Comparison of ENCODE assay signal across 8 cellular contexts in genomic region chr10:128125944-128126764, GRCh38. TPM values are rescaled to one million over a fixed set of nuclear protein-coding genes. Genes with fewer than 3 reads are reported as not detected.
A peak's percentile ranks its signal among the peaks of the same experiment; 100 is the strongest.
DNase-seq lines count a peak whose midpoint lies in the region; ATAC-seq and TF ChIP-seq lines count a peak whose summit lies in the region.

Gene MKI67 (minus strand): TSS chr10:128126423. CDS start chr10:128125667, 756 bp downstream.

- H3K9me3 Mint-ChIP-seq in activated T-helper 1 cell treated with anti-CD3 and anti-CD28 coated beads, Interleukin-12 subunit alpha, Interleukin-12 subunit beta, Interleukin-2, Interleukin-4 antibody, amounts not matched to agents 30 ng/mL and 10 ng/mL and 1 ng/mL, durations not matched to agents 14 hours and 24 hours and 36 hours: no peaks in the 10 kb centered on the region
- H3K9me3 Mint-ChIP-seq in natural killer cell treated with Interleukin-12 subunit alpha and Interleukin-12 subunit beta and Interleukin-15 and Interleukin-18, amount 100 ng/mL, for 72 hours: no peaks in the 10 kb centered on the region

- 0 out of 2 replicates have a peak, but pooled peaks cover 4% of the 10 kb centered on the region for H3K4me1 ChIP-seq in GM23248 (ENCODE audit: insufficient read depth)

- peaks cover 2% of the 10 kb centered on the region for H3K27me3 Mint-ChIP-seq in activated T-helper 1 cell treated with anti-CD3 and anti-CD28 coated beads, Interleukin-12 subunit alpha, Interleukin-12 subunit beta, Interleukin-2, Interleukin-4 antibody, amounts not matched to agents 30 ng/mL and 10 ng/mL and 1 ng/mL, durations not matched to agents 14 hours and 24 hours and 36 hours (ENCODE audit: insufficient read depth)
- peaks cover 0 to 8% of the 10 kb centered on the region in 2 donors for H3K27me3 Mint-ChIP-seq in natural killer cell treated with Interleukin-12 subunit alpha and Interleukin-12 subunit beta and Interleukin-15 and Interleukin-18, amount 100 ng/mL, for 72 hours

- intact Hi-C loops in activated T-helper 1 cell treated with anti-CD3 and anti-CD28 coated beads, Interleukin-12 subunit alpha, Interleukin-12 subunit beta, Interleukin-2, Interleukin-4 antibody, amounts not matched to agents 30 ng/mL and 10 ng/mL and 1 ng/mL, durations not matched to agents 14 hours and 24 hours and 36 hours (cut with micrococcal nuclease): loop anchor here (1.0 to 5.0 kb wide), 8 partner anchors 21 to 1341 kb away; partner anchors contain the start of gene MGMT

- H3K36me3 ChIP-seq in GM23248 (ENCODE audit: low read depth): no peaks in the 10 kb centered on the region
- H3K36me3 ChIP-seq in KOPT-K1 (ENCODE audit: insufficient read depth, low read length): peaks cover 39% of the 10 kb centered on the region

- no peaks in the 10 kb centered on the region for H4K20me1 ChIP-seq in GM23248 (ENCODE audit: insufficient read depth)

- H3K9me2 ChIP-seq in GM23248 (ENCODE audit: insufficient read depth): no peaks in the 10 kb centered on the region

- no peaks in the 10 kb centered on the region for H3K27me3 ChIP-seq in GM23248 (replicated peaks; ENCODE audit: insufficient read depth)

- no peak for TF ChIP-seq CTCF in fibroblast of pulmonary artery (IDR thresholded peaks at IDR 0.05; ENCODE audit: low read length, missing control alignments)

- H3K27ac Mint-ChIP-seq in activated T-helper 1 cell treated with anti-CD3 and anti-CD28 coated beads, Interleukin-12 subunit alpha, Interleukin-12 subunit beta, Interleukin-2, Interleukin-4 antibody, amounts not matched to agents 30 ng/mL and 10 ng/mL and 1 ng/mL, durations not matched to agents 14 hours and 24 hours and 36 hours: peak within 1 kb of the TSS; percentile 95
- H3K27ac Mint-ChIP-seq in natural killer cell treated with Interleukin-12 subunit alpha and Interleukin-12 subunit beta and Interleukin-15 and Interleukin-18, amount 100 ng/mL, for 72 hours: peak within 1 kb of the TSS; percentile 62 to 86

- H3K4me2 ChIP-seq in GM23248 (ENCODE audit: unreplicated experiment): peak within 1 kb of the TSS; percentile 95

- peaks cover 46% of the 10 kb centered on the region for H3K79me2 ChIP-seq in GM23248 (ENCODE audit: insufficient read depth)

- no peaks in the 10 kb centered on the region for H3K9me3 ChIP-seq in GM23248 (ENCODE audit: low read depth)
- no peaks in the 10 kb centered on the region for H3K9me3 ChIP-seq in KOPT-K1 (ENCODE audit: insufficient read depth, low read length, poor library complexity, severe bottlenecking)

- 1 to 2% methylated on average over 42 to 65 of the region's 95 CpGs for WGBS in GM23248 (ENCODE audit: low coverage in 1 of 2, low lambda C conversion rate in 2 of 2, missing lambda C conversion rate in 2 of 2), 2 experiments

- peak within 1 kb of the TSS; percentile 66 for H3K9ac ChIP-seq in GM23248

- H3K4me3 ChIP-seq in GM23248: peak within 1 kb of the TSS; percentile 83
- peak within 1 kb of the TSS; percentile 72 for H3K4me3 ChIP-seq in fibroblast of pulmonary artery (replicated peaks; ENCODE audit: low read depth, low read length)

- peaks cover 22% of the 10 kb centered on the region for H3K36me3 Mint-ChIP-seq in activated T-helper 1 cell treated with anti-CD3 and anti-CD28 coated beads, Interleukin-12 subunit alpha, Interleukin-12 subunit beta, Interleukin-2, Interleukin-4 antibody, amounts not matched to agents 30 ng/mL and 10 ng/mL and 1 ng/mL, durations not matched to agents 14 hours and 24 hours and 36 hours (ENCODE audit: low read depth)
- H3K36me3 Mint-ChIP-seq in natural killer cell treated with Interleukin-12 subunit alpha and Interleukin-12 subunit beta and Interleukin-15 and Interleukin-18, amount 100 ng/mL, for 72 hours: peaks cover 11% of the 10 kb centered on the region

- DNase-seq in Daoy (ENCODE audit: low read depth) (peak; percentile 91), GM23248 (peak; percentile 97), RPMI8226 (peak; percentile 83), fibroblast of pulmonary artery (ENCODE audit: low read depth) (peak; percentile 86)
- peak; percentile 88 for DNase-seq in activated T-helper 1 cell treated with anti-CD3 and anti-CD28 coated beads, Interleukin-12 subunit alpha, Interleukin-12 subunit beta, Interleukin-2, Interleukin-4 antibody, amounts not matched to agents 30 ng/mL and 10 ng/mL and 1 ng/mL, durations not matched to agents 14 hours and 24 hours and 36 hours (ENCODE audit: low spot score)
- DNase-seq in natural killer cell treated with Interleukin-12 subunit alpha and Interleukin-12 subunit beta and Interleukin-15 and Interleukin-18, amount 100 ng/mL, for 72 hours (ENCODE audit: low spot score): peak; percentile 94
- peak; percentile 85 to 91 (median 86) for DNase-seq in stimulated activated naive CD4-positive, alpha-beta T cell (lab: John Stamatoyannopoulos, UW)

- H3K4me3 Mint-ChIP-seq in activated T-helper 1 cell treated with anti-CD3 and anti-CD28 coated beads, Interleukin-12 subunit alpha, Interleukin-12 subunit beta, Interleukin-2, Interleukin-4 antibody, amounts not matched to agents 30 ng/mL and 10 ng/mL and 1 ng/mL, durations not matched to agents 14 hours and 24 hours and 36 hours: peak within 1 kb of the TSS; percentile 98
- peak within 1 kb of the TSS; percentile 88 for H3K4me3 Mint-ChIP-seq in natural killer cell treated with Interleukin-12 subunit alpha and Interleukin-12 subunit beta and Interleukin-15 and Interleukin-18, amount 100 ng/mL, for 72 hours

- H3K4me1 Mint-ChIP-seq in activated T-helper 1 cell treated with anti-CD3 and anti-CD28 coated beads, Interleukin-12 subunit alpha, Interleukin-12 subunit beta, Interleukin-2, Interleukin-4 antibody, amounts not matched to agents 30 ng/mL and 10 ng/mL and 1 ng/mL, durations not matched to agents 14 hours and 24 hours and 36 hours (ENCODE audit: low read depth): peaks cover 54% of the 10 kb centered on the region
- H3K4me1 Mint-ChIP-seq in natural killer cell treated with Interleukin-12 subunit alpha and Interleukin-12 subunit beta and Interleukin-15 and Interleukin-18, amount 100 ng/mL, for 72 hours (ENCODE audit: low read depth in 2 of 2): peaks cover 27 to 48% of the 10 kb centered on the region in 2 donors

- peak; percentile 94 to 96 for ATAC-seq in natural killer cell treated with Interleukin-12 subunit alpha and Interleukin-12 subunit beta and Interleukin-15 and Interleukin-18, amount 100 ng/mL, for 72 hours

- peak within 1 kb of the TSS; percentile 87 for H2AFZ ChIP-seq in GM23248

- in situ Hi-C loops in GM23248 (cut with MboI): no loop called here

- no peak within 1 kb of the TSS for H3K27ac ChIP-seq in GM23248
- H3K27ac ChIP-seq in KOPT-K1 (ENCODE audit: low read depth, low read length, poor library complexity, severe bottlenecking): peak within 1 kb of the TSS; percentile 99

- H3F3A ChIP-seq in GM23248 (ENCODE audit: insufficient read depth): no peaks in the 10 kb centered on the region

RNA-seq across cellular contexts. Expression of gene MKI67, which starts in this region (rescaled TPM):
- 23.1 and 32.2 TPM in 2 replicates for total RNA-seq in Daoy (2014; rRNA removed; shearing (Covaris generic))
- total RNA-seq in GM23248 (2014; rRNA removed; shearing (Covaris generic)): 9.5 and 12.2 TPM in 2 replicates
- 19.5 and 22.5 TPM in 2 replicates for polyA plus RNA-seq in GM23248 (2016; fragmentation: Nextera tagmentation; extraction: Ambion mirVana)
- 141 and 159 TPM in 2 replicates for total RNA-seq in activated T-helper 1 cell treated with anti-CD3 and anti-CD28 coated beads, Interleukin-12 subunit alpha, Interleukin-12 subunit beta, Interleukin-2, Interleukin-4 antibody, amounts not matched to agents 30 ng/mL and 10 ng/mL and 1 ng/mL, durations not matched to agents 14 hours and 24 hours and 36 hours
- 100 to 1,000 TPM; 141 to 270 TPM for total RNA-seq in natural killer cell treated with Interleukin-12 subunit alpha and Interleukin-12 subunit beta and Interleukin-15 and Interleukin-18, amount 100 ng/mL, for 72 hours
